23 cellular contexts compared by ENCODE assay signal in the genomic region with DNA sequence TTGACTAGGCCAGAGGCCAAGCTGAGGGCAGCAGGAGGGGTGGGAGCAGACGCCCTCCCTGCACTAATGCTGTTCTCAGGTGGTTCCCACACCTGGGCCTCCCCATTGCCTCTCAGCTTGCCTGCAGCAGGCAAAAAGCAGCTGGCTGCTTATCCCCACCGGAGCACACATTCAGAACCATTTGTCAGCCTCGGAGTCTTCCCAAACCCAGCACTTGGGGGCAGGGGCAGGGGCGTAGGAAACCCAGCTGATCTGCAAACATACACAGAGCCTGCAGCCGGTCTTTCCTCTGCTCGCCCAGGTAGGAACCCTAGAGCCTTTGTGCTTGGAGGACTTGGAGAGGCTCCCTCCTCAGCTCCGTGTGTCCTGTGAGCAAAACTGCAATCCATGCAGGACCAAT.
A peak's percentile ranks its signal among the peaks of the same experiment; 100 is the strongest.
DNase-seq lines count a peak whose midpoint lies in the region; ATAC-seq and TF ChIP-seq lines count a peak whose summit lies in the region.
"Had no signal": no experiment of that assay in that cellular context is flagged by ENCODE, and none has a peak within 500 bp of the region (broad histone marks: within the 10 kb centered on the region; RNA-seq: fewer than 3 reads in every experiment).

No MANE protein-coding gene starts in this region.

- ATAC-seq in stimulated activated naive CD8-positive, alpha-beta T cell treated with anti-CD3 and anti-CD28 coated beads, Interleukin-15, Interleukin-2, amounts not matched to agents 100 U/mL and 50 U/mL, for 24 hours = peak; percentile 28
- ATAC-seq in stimulated activated naive CD8-positive, alpha-beta T cell treated with anti-CD3 and anti-CD28 coated beads, Interleukin-15, amount 100 ng/mL, for 72 hours = no peak
- ATAC-seq in GM18498 (IDR thresholded peaks at IDR 0.05; ENCODE audit: unreplicated experiment) (no peak), HG03439 (IDR thresholded peaks at IDR 0.05; ENCODE audit: unreplicated experiment) (no peak)
- ATAC-seq: GM12878, K562 had no signal

- H3K4me3 ChIP-seq in endodermal cell (ENCODE audit: low read length) (no peak overlapping the region), spleen (no peak overlapping the region), ovary (no peak overlapping the region)
- H3K4me3 ChIP-seq: BLaER1, GM12878, K562, SJSA1 had no signal

- H3K27ac ChIP-seq in endodermal cell (ENCODE audit: low read depth, low read length) (no peak overlapping the region), spleen (peak overlapping the region in 1 of 8 donors; percentile 35), ovary (no peak overlapping the region)
- H3K27ac ChIP-seq: BLaER1, SJSA1 had no signal

- no peaks in the 10 kb centered on the region for H3K36me3 Mint-ChIP-seq in endodermal cell (ENCODE audit: low read depth)
- H3K36me3 Mint-ChIP-seq: CD4-positive, CD25-positive, alpha-beta regulatory T cell had no signal

- TF ChIP-seq CTCF in endodermal cell (conservative IDR thresholded peaks at IDR 0.05) (no peak), spleen (IDR thresholded peaks at IDR 0.05 in 8 of 11, conservative IDR thresholded peaks at IDR 0.05 in 3 of 11) (no peak), ovary (IDR thresholded peaks at IDR 0.05) (no peak)

- H3K4me1 ChIP-seq in endodermal cell (ENCODE audit: control insufficient read depth, insufficient read depth, low read length) (no peaks in the 10 kb centered on the region), spleen (peaks cover 0 to 32% (median 4%) of the 10 kb centered on the region in 6 donors), ovary (ENCODE audit: insufficient read depth) (no peaks in the 10 kb centered on the region)
- H3K4me1 ChIP-seq: SJSA1 had no signal

- no peaks in the 10 kb centered on the region for H3K9me3 Mint-ChIP-seq in stimulated activated naive CD8-positive, alpha-beta T cell treated with anti-CD3 and anti-CD28 coated beads, Interleukin-15, amount 100 ng/mL, for 72 hours
- H3K9me3 Mint-ChIP-seq in endodermal cell = no peaks in the 10 kb centered on the region

- H3K27ac Mint-ChIP-seq in stimulated activated naive CD8-positive, alpha-beta T cell treated with anti-CD3 and anti-CD28 coated beads, Interleukin-15, amount 100 ng/mL, for 72 hours = no peak overlapping the region
- no peak overlapping the region for H3K27ac Mint-ChIP-seq in endodermal cell
- H3K27ac Mint-ChIP-seq: CD4-positive, CD25-positive, alpha-beta regulatory T cell had no signal

- H3K4me1 Mint-ChIP-seq in stimulated activated naive CD8-positive, alpha-beta T cell treated with anti-CD3 and anti-CD28 coated beads, Interleukin-15, amount 100 ng/mL, for 72 hours = no peaks in the 10 kb centered on the region
- peaks cover 6% of the 10 kb centered on the region for H3K4me1 Mint-ChIP-seq in endodermal cell
- H3K4me1 Mint-ChIP-seq: CD4-positive, CD25-positive, alpha-beta regulatory T cell had no signal

- peaks cover 6% of the 10 kb centered on the region for H3K27me3 ChIP-seq in endodermal cell (ENCODE audit: control insufficient read depth, insufficient read depth, low read length, poor library complexity, severe bottlenecking)
- peaks cover 0 to 4% (median 0%) of the 10 kb centered on the region in 7 donors for H3K27me3 ChIP-seq in spleen (replicated peaks in 1 of 7)
- no peaks in the 10 kb centered on the region for H3K27me3 ChIP-seq in ovary
- H3K27me3 ChIP-seq: BLaER1, SJSA1 had no signal

- intact Hi-C loops in spleen (cut with DNase I; ENCODE audit: low total_unique reads) (no loop called here), ovary (cut with DNase I) (no loop called here)

- H3K27me3 Mint-ChIP-seq in stimulated activated naive CD8-positive, alpha-beta T cell treated with anti-CD3 and anti-CD28 coated beads, Interleukin-15, amount 100 ng/mL, for 72 hours = peaks cover 34% of the 10 kb centered on the region
- H3K27me3 Mint-ChIP-seq in endodermal cell (ENCODE audit: insufficient read depth) = peaks cover 10% of the 10 kb centered on the region

- no peaks in the 10 kb centered on the region for H3K9me3 ChIP-seq in endodermal cell (ENCODE audit: control insufficient read depth, low read length)
- H3K9me3 ChIP-seq in spleen = no peaks in the 10 kb centered on the region
- no peaks in the 10 kb centered on the region for H3K9me3 ChIP-seq in ovary
- H3K9me3 ChIP-seq: BLaER1 had no signal

- DNase-seq in stimulated activated naive CD8-positive, alpha-beta T cell treated with anti-CD3 and anti-CD28 coated beads, Interleukin-15, Interleukin-2, amounts not matched to agents 100 U/mL and 50 U/mL, for 24 hours = no peak
- no peak for DNase-seq in stimulated activated naive CD8-positive, alpha-beta T cell treated with anti-CD3 and anti-CD28 coated beads, Interleukin-15, amount 100 ng/mL, for 72 hours
- DNase-seq in NCI-H2171 treated with DMSO at 0.1 percent for 48 hours (lab: John Stamatoyannopoulos, UW) (peak; percentile 73), endodermal cell (peak; percentile 44), spleen (peak; percentile 59), ovary (no peak)
- DNase-seq: CD4-positive, CD25-positive, alpha-beta regulatory T cell; DMS53; GDM1; Kasumi-1; NCI-H1092 treated with DMSO at 0.1 percent for 48 hours; NCI-H1436; NCI-H187; NCI-H2081 treated with DMSO at 0.1 percent for 48 hours; NCI-H774; NK-92 treated with Interleukin-12 subunit alpha and Interleukin-12 subunit beta, amount 100 ng/mL, for 24 hours; RPMI8226 had no signal

- no peak overlapping the region for H3K9ac ChIP-seq in endodermal cell (ENCODE audit: extremely low read depth, low read length, poor library complexity, severe bottlenecking)
- H3K9ac ChIP-seq: BLaER1 had no signal

- TF ChIP-seq EP300 in ovary (IDR thresholded peaks at IDR 0.05) = no peak

- TF ChIP-seq POLR2A in spleen (IDR thresholded peaks at IDR 0.05) = no peak
- TF ChIP-seq POLR2A in ovary (IDR thresholded peaks at IDR 0.05) = no peak

- H3K36me3 ChIP-seq in endodermal cell (ENCODE audit: control insufficient read depth, insufficient read depth, low read length) (no peaks in the 10 kb centered on the region), spleen (no peaks in the 10 kb centered on the region), ovary (no peaks in the 10 kb centered on the region)
- H3K36me3 ChIP-seq: BLaER1, SJSA1 had no signal

- no peak overlapping the region for H3K4me3 Mint-ChIP-seq in stimulated activated naive CD8-positive, alpha-beta T cell treated with anti-CD3 and anti-CD28 coated beads, Interleukin-15, amount 100 ng/mL, for 72 hours
- H3K4me3 Mint-ChIP-seq in endodermal cell = no peak overlapping the region
- H3K4me3 Mint-ChIP-seq: CD4-positive, CD25-positive, alpha-beta regulatory T cell had no signal

- WGBS in endodermal cell (ENCODE audit: insufficient coverage in 1 of 2, insufficient read length in 1 of 2), 2 experiments = 80 to 90% methylated on average over 6 to 7 of the region's 7 CpGs
- WGBS in spleen, 5 donors = 86 to 92% (median 89%) methylated on average over 7 of the region's 7 CpGs
- WGBS in ovary, 3 donors = 82 to 83% (median 83%) methylated on average over 7 of the region's 7 CpGs

Comparison
In these comparisons a context has a peak if more than half of its experiments do, and no peak if none do; other contexts are left out.
1. DNase-seq: peak in NCI-H2171 treated with DMSO at 0.1 percent for 48 hours (single experiment), endodermal cell (single experiment) and spleen (single experiment); none in stimulated activated naive CD8-positive, alpha-beta T cell treated with anti-CD3 and anti-CD28 coated beads, Interleukin-15, Interleukin-2, amounts not matched to agents 100 U/mL and 50 U/mL, for 24 hours (single experiment), stimulated activated naive CD8-positive, alpha-beta T cell treated with anti-CD3 and anti-CD28 coated beads, Interleukin-15, amount 100 ng/mL, for 72 hours (0 of 2) and ovary (0 of 5).